Comparison of ENCODE assay signal across 9 cellular contexts in the genomic region with DNA sequence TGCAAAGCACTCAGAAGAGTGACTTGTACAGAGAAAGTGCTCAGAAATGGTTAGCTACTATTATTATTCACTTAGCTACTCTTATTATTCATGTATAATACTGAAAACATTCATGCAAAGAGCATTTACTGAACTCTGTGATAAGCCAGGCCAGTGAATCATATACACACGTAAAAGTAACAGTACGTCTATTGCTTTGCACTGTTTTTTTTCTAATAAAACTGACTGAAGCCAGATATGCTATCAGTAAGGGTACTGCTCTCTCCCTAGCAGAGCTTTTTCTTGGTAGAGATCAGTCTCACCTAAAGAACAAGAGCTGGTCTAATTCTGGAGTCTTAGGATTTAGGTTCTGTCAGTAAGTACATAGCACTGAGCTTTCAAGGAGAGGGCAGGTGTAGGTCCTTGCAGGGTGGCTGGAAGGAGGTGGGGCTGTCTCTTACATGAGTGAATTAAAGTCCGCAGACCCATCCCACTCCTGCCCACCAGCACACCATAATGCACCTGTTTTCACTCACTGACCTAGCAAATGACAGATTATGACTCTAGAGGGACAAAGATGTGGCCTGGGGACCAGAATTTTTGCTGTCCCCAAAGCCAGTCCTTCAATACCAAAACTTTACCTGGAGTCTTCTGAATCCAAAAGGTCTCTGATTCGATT.
A peak's percentile ranks its signal among the peaks of the same experiment; 100 is the strongest.
DNase-seq lines count a peak whose midpoint lies in the region; ATAC-seq, FAIRE-seq and TF ChIP-seq lines count a peak whose summit lies in the region.
"Had no signal": no experiment of that assay in that cellular context is flagged by ENCODE, and none has a peak within 500 bp of the region (broad histone marks: within the 10 kb centered on the region; RNA-seq: fewer than 3 reads in every experiment).

No MANE protein-coding gene starts in this region.

- peak overlapping the region; percentile 98 for H3K27ac Mint-ChIP-seq in activated naive CD8-positive, alpha-beta T cell treated with anti-CD3 and anti-CD28 coated beads for 36 hours

- H3K27ac ChIP-seq in A549 = peak overlapping the region; percentile 63 to 74; a peak in 5 of 6 replicates
- peak overlapping the region; percentile 85 to 90 for H3K27ac ChIP-seq in mucosa of rectum (ENCODE audit: low read depth in 2 of 2, low read length in 2 of 2)

- DNase-seq in A549 (ENCODE audit: low read depth in 1 of 2, low spot score in 1 of 2) (no peak), HCEC 1CT (peak; percentile 45), DMS 273 (lab: John Stamatoyannopoulos, UW; ENCODE audit: unreplicated experiment) (no peak), MV-4-11 (lab: John Stamatoyannopoulos, UW) (no peak)
- DNase-seq in activated naive CD8-positive, alpha-beta T cell treated with anti-CD3 and anti-CD28 coated beads for 36 hours = no peak
- no peak for DNase-seq in effector CD4-positive, alpha-beta T cell

- no peak for FAIRE-seq in A549 (lab: Jason Lieb, UNC)

- TF ChIP-seq CTCF in A549 (IDR thresholded peaks at IDR 0.05) = no peak

- TF ChIP-seq RAD21 in A549 (conservative IDR thresholded peaks at IDR 0.05 in 1 of 2, IDR thresholded peaks at IDR 0.05 in 1 of 2) = no peak

- H3K36me3 ChIP-seq in mucosa of rectum (ENCODE audit: control insufficient read depth in 2 of 2, insufficient read depth in 2 of 2, low read length in 2 of 2) = peaks cover 4 to 6% of the 10 kb centered on the region in 2 donors
- H3K36me3 ChIP-seq: SJCRH30 had no signal

- WGBS in A549 (ENCODE audit: missing lambda C conversion rate) = 91% methylated on average over 4 of the region's 4 CpGs

- H3K9me3 ChIP-seq in A549 (no peaks in the 10 kb centered on the region), mucosa of rectum (ENCODE audit: control insufficient read depth in 2 of 2, low read length in 2 of 2) (no peaks in the 10 kb centered on the region)
- H3K9me3 ChIP-seq: SJCRH30 had no signal

- H3K27me3 ChIP-seq in mucosa of rectum (ENCODE audit: control insufficient read depth in 2 of 2, insufficient read depth in 2 of 2, low read length in 2 of 2) = no peaks in the 10 kb centered on the region
- H3K27me3 ChIP-seq: SJCRH30 had no signal

- CTCF ChIA-PET in A549 (lab: Yijun Ruan, JAX) = interaction anchor here (0.5 to 5.5 kb wide), 3 partner anchors 8 to 198 kb away, joined by 3 to 62 read pairs (median 21); no protein-coding TSS in a partner anchor

- POLR2A ChIA-PET in A549 (lab: Yijun Ruan, JAX) = interaction anchor here (0.6 kb wide), 1 partner anchor 55 kb away, joined by 3 read pairs; no protein-coding TSS in a partner anchor

- H3K9ac ChIP-seq in mucosa of rectum (ENCODE audit: low read depth in 1 of 2, low read length in 2 of 2) = peak overlapping the region; percentile 27 to 36

- peaks cover 3% of the 10 kb centered on the region for H3K9me3 Mint-ChIP-seq in activated naive CD8-positive, alpha-beta T cell treated with anti-CD3 and anti-CD28 coated beads for 36 hours

- H3K27me3 Mint-ChIP-seq in activated naive CD8-positive, alpha-beta T cell treated with anti-CD3 and anti-CD28 coated beads for 36 hours = no peaks in the 10 kb centered on the region

- TF ChIP-seq POLR2A in A549 (IDR thresholded peaks at IDR 0.05; ENCODE audit: low read length) = no peak

- peak overlapping the region; percentile 70 for H3K4me3 Mint-ChIP-seq in activated naive CD8-positive, alpha-beta T cell treated with anti-CD3 and anti-CD28 coated beads for 36 hours

- ATAC-seq in A549 (no peak), GM19467 (IDR thresholded peaks at IDR 0.05; ENCODE audit: unreplicated experiment) (no peak)

- H3K4me1 ChIP-seq in A549 = peaks cover 65% of the 10 kb centered on the region
- peaks cover 41 to 46% of the 10 kb centered on the region in 2 donors for H3K4me1 ChIP-seq in mucosa of rectum (ENCODE audit: control insufficient read depth in 2 of 2, insufficient read depth in 2 of 2, low read length in 2 of 2)

- H3K4me3 ChIP-seq in A549 (no peak overlapping the region), mucosa of rectum (ENCODE audit: low read length in 2 of 2) (peak overlapping the region in 1 of 2 donors; percentile 39)
- H3K4me3 ChIP-seq: SJCRH30 had no signal

- H3K4me2 ChIP-seq in A549 = peak overlapping the region; percentile 86; the same call in 2 of the 3 replicates

- H3K4me1 Mint-ChIP-seq in activated naive CD8-positive, alpha-beta T cell treated with anti-CD3 and anti-CD28 coated beads for 36 hours = peaks cover 84% of the 10 kb centered on the region

- peaks cover 68% of the 10 kb centered on the region for H3K36me3 Mint-ChIP-seq in activated naive CD8-positive, alpha-beta T cell treated with anti-CD3 and anti-CD28 coated beads for 36 hours

- no peak for TF ChIP-seq EP300 in A549 (IDR thresholded peaks at IDR 0.05)

TF ChIP-seq in A549, 52 proteins besides CTCF, POLR2A, EP300 and RAD21:
- TF ChIP-seq HEYL (CRISPR knock-in tag; IDR thresholded peaks at IDR 0.05) (no peak), NR3C1 (IDR thresholded peaks at IDR 0.05) (no peak), FOXS1 (CRISPR knock-in tag; IDR thresholded peaks at IDR 0.05) (no peak)
- TF ChIP-seq, protein P1, sequence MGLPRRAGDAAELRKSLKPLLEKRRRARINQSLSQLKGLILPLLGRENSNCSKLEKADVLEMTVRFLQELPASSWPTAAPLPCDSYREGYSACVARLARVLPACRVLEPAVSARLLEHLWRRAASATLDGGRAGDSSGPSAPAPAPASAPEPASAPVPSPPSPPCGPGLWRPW (IDR thresholded peaks at IDR 0.05) = no peak
